ENCODE assay signal across 4 cellular contexts in the genomic region with DNA sequence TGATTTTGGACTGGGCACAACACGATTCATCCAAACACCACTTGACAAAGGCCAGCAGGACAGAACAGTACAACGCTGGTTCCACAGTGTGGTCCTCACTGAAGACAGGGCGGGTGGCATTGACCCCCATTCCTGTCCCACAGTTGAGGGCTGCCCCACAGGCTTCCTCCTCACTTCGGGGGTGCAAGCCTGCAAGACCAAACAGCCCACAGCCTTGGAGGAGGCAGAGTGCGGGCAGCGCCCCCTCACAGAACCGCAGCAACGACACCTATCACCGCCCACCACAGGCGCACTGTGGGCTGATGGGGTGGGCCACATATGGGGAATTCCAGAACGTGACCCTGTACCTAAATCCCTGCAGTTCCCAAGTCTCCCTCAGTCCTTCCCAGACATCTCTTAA.
"Had no signal": no experiment of that assay in that cellular context is flagged by ENCODE, and none has a peak within 500 bp of the region (broad histone marks: within the 10 kb centered on the region; RNA-seq: fewer than 3 reads in every experiment).

No MANE protein-coding gene starts in this region.

- DNase-seq: H9, HCEC 1CT had no signal

- H3K4me3 ChIP-seq: GM23338 had no signal

- H2AFZ ChIP-seq: GM23338 had no signal

- H3K4me2 ChIP-seq: GM23338 had no signal

- H3K4me3 Mint-ChIP-seq: GM23338, H9 had no signal

- H3K4me1 Mint-ChIP-seq: GM23338, IgD-negative memory B cell had no signal

- H3K27ac Mint-ChIP-seq: GM23338, H9 had no signal

- H3K36me3 Mint-ChIP-seq: IgD-negative memory B cell had no signal

- ATAC-seq: GM23338 had no signal
